In genomic region chr11:1515082-1516060, GRCh38 we compare ENCODE assay signal across 9 cellular contexts. TPM values are rescaled to one million over a fixed set of nuclear protein-coding genes. Genes with fewer than 3 reads are reported as not detected.
DNase-seq lines count a peak whose midpoint lies in the region; ATAC-seq and TF ChIP-seq lines count a peak whose summit lies in the region.
"Had no signal": no experiment of that assay in that cellular context is flagged by ENCODE, and none has a peak within 500 bp of the region (broad histone marks: within the 10 kb centered on the region; RNA-seq: fewer than 3 reads in every experiment).

No MANE protein-coding gene starts in this region.

- peaks cover 34% of the 10 kb centered on the region for H3K4me1 Mint-ChIP-seq in activated naive CD8-positive, alpha-beta T cell treated with anti-CD3 and anti-CD28 coated beads for 36 hours
- H3K4me1 Mint-ChIP-seq in progenitor cell of endocrine pancreas (ENCODE audit: low read depth) = no peaks in the 10 kb centered on the region

- H4K20me1 ChIP-seq in KMS-11 (ENCODE audit: insufficient read depth) = no peaks in the 10 kb centered on the region
- H4K20me1 ChIP-seq in SU-DHL-6 (ENCODE audit: low read depth, low read length) = peaks cover 6% of the 10 kb centered on the region; the same call in 1 of the 2 replicates

- no peaks in the 10 kb centered on the region for H3K9me3 ChIP-seq in SU-DHL-6 (ENCODE audit: insufficient read depth, low read length)
- H3K9me3 ChIP-seq in upper lobe of left lung = no peaks in the 10 kb centered on the region

- WGBS in upper lobe of left lung, 2 donors = 13 to 48% methylated on average over 16 to 27 of the region's 36 CpGs

- H2AFZ ChIP-seq in KMS-11 (ENCODE audit: low read depth) (no peak overlapping the region), SU-DHL-6 (ENCODE audit: low read depth, low read length, severe bottlenecking) (no peak overlapping the region)

- H3K9ac ChIP-seq in KMS-11 (no peak overlapping the region), SU-DHL-6 (ENCODE audit: low read length) (no peak overlapping the region)

- H3K4me3 Mint-ChIP-seq in activated naive CD8-positive, alpha-beta T cell treated with anti-CD3 and anti-CD28 coated beads for 36 hours = no peak overlapping the region
- no peak overlapping the region for H3K4me3 Mint-ChIP-seq in progenitor cell of endocrine pancreas (ENCODE audit: low read depth)
- H3K4me3 Mint-ChIP-seq: activated naive CD8-positive, alpha-beta T cell had no signal

- H3K27me3 ChIP-seq in KMS-11 (ENCODE audit: insufficient read depth, low read depth) = no peaks in the 10 kb centered on the region
- no peaks in the 10 kb centered on the region for H3K27me3 ChIP-seq in SU-DHL-6 (ENCODE audit: low read length)
- H3K27me3 ChIP-seq in upper lobe of left lung = no peaks in the 10 kb centered on the region

- H3K27ac ChIP-seq in KMS-11 = no peak overlapping the region
- no peak overlapping the region for H3K27ac ChIP-seq in SU-DHL-6 (ENCODE audit: low read depth, low read length)
- no peak overlapping the region for H3K27ac ChIP-seq in upper lobe of left lung

- H3K4me1 ChIP-seq in KMS-11 (ENCODE audit: low read depth, poor library complexity, severe bottlenecking) (no peaks in the 10 kb centered on the region), upper lobe of left lung (peaks cover 25 to 74% (median 51%) of the 10 kb centered on the region in 4 donors)

- no peak overlapping the region for H3K27ac Mint-ChIP-seq in activated naive CD8-positive, alpha-beta T cell treated with anti-CD3 and anti-CD28 coated beads for 36 hours
- no peak overlapping the region for H3K27ac Mint-ChIP-seq in progenitor cell of endocrine pancreas
- H3K27ac Mint-ChIP-seq: activated naive CD8-positive, alpha-beta T cell had no signal

- ATAC-seq in Right ventricle myocardium superior (ENCODE audit: poor library complexity) (peak; percentile 93), upper lobe of left lung (ENCODE audit: low FRiP score in 2 of 2) (peak; percentile 82 to 89), HG02852 (IDR thresholded peaks at IDR 0.05; ENCODE audit: unreplicated experiment) (no peak)

- no peak for TF ChIP-seq EP300 in upper lobe of left lung (IDR thresholded peaks at IDR 0.05)

- peaks cover 16% of the 10 kb centered on the region for H3F3A ChIP-seq in SU-DHL-6 (ENCODE audit: insufficient read depth)

- no peak for TF ChIP-seq POLR2A in upper lobe of left lung (IDR thresholded peaks at IDR 0.05)

- H3K4me3 ChIP-seq in KMS-11 (IDR thresholded peaks at IDR 0.05; ENCODE audit: insufficient read depth, low read depth, low read length) = no peak overlapping the region
- no peak overlapping the region for H3K4me3 ChIP-seq in SU-DHL-6 (ENCODE audit: insufficient read depth, low read length, poor library complexity, severe bottlenecking)
- peak overlapping the region in 1 of 4 donors; percentile 1 for H3K4me3 ChIP-seq in upper lobe of left lung

- H3K9me3 Mint-ChIP-seq in activated naive CD8-positive, alpha-beta T cell treated with anti-CD3 and anti-CD28 coated beads for 36 hours = no peaks in the 10 kb centered on the region
- H3K9me3 Mint-ChIP-seq in progenitor cell of endocrine pancreas (ENCODE audit: low read depth) = no peaks in the 10 kb centered on the region

- TF ChIP-seq CTCF in KMS-11 (conservative IDR thresholded peaks at IDR 0.05; ENCODE audit: low read depth, low read length) (0 out of 2 replicates have a peak, but pooled peaks have one; percentile 28), SU-DHL-6 (IDR thresholded peaks at IDR 0.05; ENCODE audit: insufficient read depth, low read length, poor library complexity, severe bottlenecking) (peak; percentile 98), progenitor cell of endocrine pancreas (IDR thresholded peaks at IDR 0.05; ENCODE audit: unreplicated experiment) (peak; percentile 98), upper lobe of left lung (IDR thresholded peaks at IDR 0.05) (peak; percentile 88 to 95 (median 93))

- H3K36me3 ChIP-seq in KMS-11 (ENCODE audit: insufficient read depth) (no peaks in the 10 kb centered on the region), SU-DHL-6 (ENCODE audit: low read length) (no peaks in the 10 kb centered on the region), upper lobe of left lung (no peaks in the 10 kb centered on the region)

- no peak overlapping the region for H3K4me2 ChIP-seq in KMS-11
- no peak overlapping the region for H3K4me2 ChIP-seq in SU-DHL-6 (ENCODE audit: low read depth, low read length, poor library complexity, severe bottlenecking)

- intact Hi-C loops in Right ventricle myocardium superior (cut with DNase I) = loop anchor here (5.0 kb wide), 1 partner anchor 313 kb away; no protein-coding TSS in a partner anchor

- H3K36me3 Mint-ChIP-seq in activated naive CD8-positive, alpha-beta T cell treated with anti-CD3 and anti-CD28 coated beads for 36 hours = no peaks in the 10 kb centered on the region
- no peaks in the 10 kb centered on the region for H3K36me3 Mint-ChIP-seq in progenitor cell of endocrine pancreas (ENCODE audit: insufficient read depth)
- H3K36me3 Mint-ChIP-seq: activated naive CD8-positive, alpha-beta T cell had no signal

- no peaks in the 10 kb centered on the region for H3K9me2 ChIP-seq in SU-DHL-6 (replicated peaks; ENCODE audit: insufficient read depth, low read length)

- peak; percentile 85 for DNase-seq in DMS53 (lab: John Stamatoyannopoulos, UW)
- peak; percentile 76 for DNase-seq in activated naive CD8-positive, alpha-beta T cell treated with anti-CD3 and anti-CD28 coated beads for 36 hours
- DNase-seq in Right ventricle myocardium superior = peak; percentile 86
- DNase-seq in progenitor cell of endocrine pancreas (ENCODE audit: low spot score, unreplicated experiment) = peak; percentile 89
- DNase-seq in upper lobe of left lung = peak; percentile 72 to 96

- H3K27me3 Mint-ChIP-seq in activated naive CD8-positive, alpha-beta T cell treated with anti-CD3 and anti-CD28 coated beads for 36 hours = no peaks in the 10 kb centered on the region
- no peaks in the 10 kb centered on the region for H3K27me3 Mint-ChIP-seq in progenitor cell of endocrine pancreas
- H3K27me3 Mint-ChIP-seq: activated naive CD8-positive, alpha-beta T cell had no signal

- H3K79me2 ChIP-seq in KMS-11 (ENCODE audit: insufficient read depth, low read depth) (no peaks in the 10 kb centered on the region), SU-DHL-6 (ENCODE audit: insufficient read depth, low read length) (peaks cover 33% of the 10 kb centered on the region; the same call in 1 of the 2 replicates)

RNA-seq across cellular contexts. Expression of gene MOB2, which starts 28.8 kb away (rescaled TPM):
- 10 to 100 TPM; 15.2 to 16.3 TPM for total RNA-seq in activated naive CD8-positive, alpha-beta T cell treated with anti-CD3 and anti-CD28 coated beads for 36 hours
- total RNA-seq in Right ventricle myocardium superior (46.1 TPM), progenitor cell of endocrine pancreas (30.4 and 33.3 TPM in 2 replicates), upper lobe of left lung (10 to 100 TPM; 34.7 to 72.3 (median 49.5) TPM)

RNA-seq across cellular contexts. Expression of gene DUSP8, which starts 56.7 kb away (rescaled TPM):
- 1 to 10 TPM; 1.5 to 2.1 TPM for total RNA-seq in activated naive CD8-positive, alpha-beta T cell treated with anti-CD3 and anti-CD28 coated beads for 36 hours
- total RNA-seq in Right ventricle myocardium superior = 7.7 TPM
- 15.2 and 15.9 TPM in 2 replicates for total RNA-seq in progenitor cell of endocrine pancreas
- total RNA-seq in upper lobe of left lung = 10 to 100 TPM in 5 of 6 donors, 1 to 10 TPM in 1; 5.2 to 19.3 (median 13.5) TPM

Comparison
In these comparisons a context has a peak if more than half of its experiments do, and no peak if none do; other contexts are left out.
1. CTCF ChIP-seq: peak in every context shown above with its lines; median percentile 98 in SU-DHL-6; 98 in progenitor cell of endocrine pancreas; 93 in upper lobe of left lung; 28 in KMS-11.